Comparison of ENCODE assay signal across 26 cellular contexts in genomic region chr12:7448099-7448498, GRCh38. TPM values are rescaled to one million over a fixed set of nuclear protein-coding genes. Genes with fewer than 3 reads are reported as not detected.
DNase-seq lines count a peak whose midpoint lies in the region; ATAC-seq, FAIRE-seq and TF ChIP-seq lines count a peak whose summit lies in the region.
"Had no signal": no experiment of that assay in that cellular context is flagged by ENCODE, and none has a peak within 500 bp of the region (broad histone marks: within the 10 kb centered on the region; RNA-seq: fewer than 3 reads in every experiment).

No MANE protein-coding gene starts in this region.

- no peak overlapping the region for H3K4me3 ChIP-seq in HepG2 (replicated peaks in 1 of 3; ENCODE audit: insufficient read depth in 1 of 3, low read depth in 2 of 3, low read length in 3 of 3)
- H3K4me3 ChIP-seq in right lobe of liver, result no peak overlapping the region
- no peak overlapping the region for H3K4me3 ChIP-seq in K562
- H3K4me3 ChIP-seq: BLaER1, GM12878 had no signal

- BruUV-seq in HepG2 (replicated peaks; lab: Mats Ljungman, UMichigan), result no TSS peak
- BruUV-seq in K562 (replicated peaks; lab: Mats Ljungman, UMichigan), result no TSS peak

- H3K9me1 ChIP-seq in K562 (ENCODE audit: control insufficient read depth, insufficient read depth, low read length), result no peaks in the 10 kb centered on the region

- no peaks in the 10 kb centered on the region for H3K27me3 ChIP-seq in HepG2 (ENCODE audit: control insufficient read depth in 1 of 2, insufficient read depth in 2 of 2, low read length in 2 of 2)
- H3K27me3 ChIP-seq in right lobe of liver, result no peaks in the 10 kb centered on the region
- H3K27me3 ChIP-seq in K562 (ENCODE audit: control insufficient read depth in 2 of 2, insufficient read depth in 2 of 2, low read length in 2 of 2), result no peaks in the 10 kb centered on the region
- H3K27me3 ChIP-seq: BE2C, BLaER1 had no signal

- H3K4me2 ChIP-seq in HepG2 (ENCODE audit: low read depth, low read length), result no peak overlapping the region
- H3K4me2 ChIP-seq in K562 (ENCODE audit: insufficient read depth, low read length), result no peak overlapping the region

- TF ChIP-seq POLR2A in HepG2 (IDR thresholded peaks at IDR 0.05; ENCODE audit: insufficient read depth in 1 of 2, low read depth in 2 of 2, low read length in 2 of 2), result no peak
- TF ChIP-seq POLR2A in right lobe of liver (IDR thresholded peaks at IDR 0.05), result no peak
- TF ChIP-seq POLR2A in K562 (conservative IDR thresholded peaks at IDR 0.05), result no peak
- TF ChIP-seq POLR2A in GM12891 (IDR thresholded peaks at IDR 0.05; ENCODE audit: low read depth, low read length), result no peak

- DNase-seq in HepG2 (ENCODE audit: low spot score), result no peak
- no peak for DNase-seq in right lobe of liver
- DNase-seq in K562 (ENCODE audit: extremely low read depth in 1 of 4, low spot score in 3 of 4), result no peak
- no peak for DNase-seq in superior temporal gyrus (ENCODE audit: extremely low spot score)
- DNase-seq in GM12891 (ENCODE audit: insufficient read length, low spot score), result no peak
- DNase-seq: ACHN; BE2C; C1 segment of cervical spinal cord; CD4-positive, alpha-beta memory T cell; CD4-positive, CD25-positive, alpha-beta regulatory T cell; CD8-positive, alpha-beta memory T cell; COR-L47; DMS 273 treated with DMSO at 0.1 percent for 48 hours; DMS153; DMS53; DMS79; DND-41; EL; GDM1 had no signal

- intact Hi-C loops in HepG2 (cut with micrococcal nuclease; ENCODE audit: unreplicated experiment) (no loop called here), right lobe of liver (cut with DNase I) (no loop called here), K562 (cut with micrococcal nuclease) (no loop called here)

- TF ChIP-seq EP300 in HepG2 (IDR thresholded peaks at IDR 0.05; ENCODE audit: low read depth in 2 of 2, low read length in 2 of 2) (no peak), HepG2 (CRISPR knock-in tag; IDR thresholded peaks at IDR 0.05; ENCODE audit: borderline replicate concordance) (no peak), K562 (IDR thresholded peaks at IDR 0.05; ENCODE audit: low read length) (no peak)

- H3K9ac ChIP-seq in HepG2 (ENCODE audit: insufficient read depth, low read depth, low read length), result no peak overlapping the region
- no peak overlapping the region for H3K9ac ChIP-seq in K562 (ENCODE audit: insufficient read depth in 1 of 2, low read depth in 2 of 2, low read length in 2 of 2)
- H3K9ac ChIP-seq: BLaER1 had no signal

- 0% methylated on average over 1 of the region's 1 CpG for whole genome bisulfite sequencing in HepG2 (ENCODE audit: low lambda C conversion rate)
- 64% methylated on average over 1 of the region's 1 CpG for WGBS in right lobe of liver (ENCODE audit: insufficient coverage, low coverage, low lambda C conversion rate, missing lambda C conversion rate)
- 0% methylated on average over 1 of the region's 1 CpG for WGBS in K562 (ENCODE audit: insufficient coverage, low coverage, missing lambda C conversion rate)

- FAIRE-seq in HepG2 (lab: Jason Lieb, UNC) (no peak), K562 (lab: Jason Lieb, UNC) (no peak), GM12891 (lab: Jason Lieb, UNC) (no peak)
- FAIRE-seq: GM12878, GM19239 had no signal

- H3K36me3 ChIP-seq in HepG2 (replicated peaks in 1 of 2; ENCODE audit: control insufficient read depth in 1 of 2, insufficient read depth in 2 of 2, low read length in 2 of 2) (no peaks in the 10 kb centered on the region), right lobe of liver (no peaks in the 10 kb centered on the region), K562 (ENCODE audit: control insufficient read depth, insufficient read depth, low read length) (no peaks in the 10 kb centered on the region)
- H3K36me3 ChIP-seq: BE2C, BLaER1 had no signal

- no peaks in the 10 kb centered on the region for H3K4me1 ChIP-seq in HepG2 (ENCODE audit: insufficient read depth, low read length)
- no peaks in the 10 kb centered on the region for H3K4me1 ChIP-seq in right lobe of liver
- H3K4me1 ChIP-seq in K562 (replicated peaks in 1 of 2; ENCODE audit: control insufficient read depth in 2 of 2, insufficient read depth in 2 of 2, low read length in 2 of 2), result no peaks in the 10 kb centered on the region
- H3K4me1 ChIP-seq: BE2C, BLaER1 had no signal

- TF ChIP-seq CTCF in HepG2 (CRISPR knock-in tag; IDR thresholded peaks at IDR 0.05) (no peak), right lobe of liver (IDR thresholded peaks at IDR 0.05) (no peak), K562 (IDR thresholded peaks at IDR 0.05 in 2 of 3, conservative IDR thresholded peaks at IDR 0.05 in 1 of 3; ENCODE audit: insufficient read depth in 2 of 3, low read depth in 1 of 3, low read length in 3 of 3) (no peak)

- in situ Hi-C loops in HepG2 (cut with HindIII; ENCODE audit: extremely low pct_ligation_motif_present, low pct_unique_long_range_greater_than_20kb) (no loop called here), K562 (cut with MboI) (no loop called here)

- H3K79me2 ChIP-seq in HepG2 (ENCODE audit: insufficient read depth, low read length) (no peaks in the 10 kb centered on the region), K562 (ENCODE audit: control insufficient read depth, insufficient read depth, low read length) (no peaks in the 10 kb centered on the region)

- H3K27ac ChIP-seq in HepG2 (ENCODE audit: extremely low read length, insufficient read depth, low read length) (no peak overlapping the region), right lobe of liver (no peak overlapping the region), K562 (ENCODE audit: extremely low read depth, low read depth, low read length) (no peak overlapping the region)
- H3K27ac ChIP-seq: 22Rv1, BLaER1 had no signal

- POLR2A ChIA-PET in HepG2 (lab: Yijun Ruan, JAX) (no interaction called here), K562 (lab: Yijun Ruan, JAX) (no interaction called here)

- no peaks in the 10 kb centered on the region for H3K9me3 ChIP-seq in HepG2 (ENCODE audit: low read length)
- no peaks in the 10 kb centered on the region for H3K9me3 ChIP-seq in right lobe of liver
- no peaks in the 10 kb centered on the region for H3K9me3 ChIP-seq in K562 (replicated peaks; ENCODE audit: control insufficient read depth, insufficient read depth, low read depth, low read length)
- H3K9me3 ChIP-seq: BE2C, BLaER1 had no signal

- H4K20me1 ChIP-seq in HepG2 (ENCODE audit: insufficient read depth, low read length), result no peaks in the 10 kb centered on the region
- H4K20me1 ChIP-seq in K562 (replicated peaks; ENCODE audit: control insufficient read depth, insufficient read depth, low read length), result no peaks in the 10 kb centered on the region
- H4K20me1 ChIP-seq: BLaER1 had no signal

- ATAC-seq in HepG2 (no peak), right lobe of liver (no peak), K562 (no peak)
- ATAC-seq: GM12878 had no signal

- TF ChIP-seq RAD21 in HepG2 (CRISPR knock-in tag; IDR thresholded peaks at IDR 0.05) (no peak), K562 (CRISPR knock-in tag; conservative IDR thresholded peaks at IDR 0.05 in 1 of 2, IDR thresholded peaks at IDR 0.05 in 1 of 2) (no peak)

- no peak overlapping the region for H2AFZ ChIP-seq in HepG2 (ENCODE audit: low read length)
- H2AFZ ChIP-seq in K562 (ENCODE audit: low read depth, low read length), result no peak overlapping the region

- CTCF ChIA-PET in HepG2 (lab: Yijun Ruan, JAX; ENCODE audit: low intra/inter-chr PET ratio, low total read pairs), result no interaction called here
- CTCF ChIA-PET in K562 (lab: Yijun Ruan, JAX; ENCODE audit: low intra/inter-chr PET ratio), result no interaction called here

RNA-seq across cellular contexts. Expression of gene CD163L1, which starts 4.1 kb away (rescaled TPM):
- total RNA-seq in HepG2 (2016; rRNA removed; fragmentation: Illumina TruSeq; extraction: Trizol), result 6.8 and 9.4 TPM in 2 replicates
- total RNA-seq in HepG2 (2016; cell fraction: cytosol; rRNA removed; fragmentation: Illumina TruSeq; extraction: Trizol; ENCODE audit: low read depth), result 3.7 and 9.2 TPM in 2 replicates
- total RNA-seq in HepG2 (2016; cell fraction: insoluble cytoplasmic fraction; rRNA removed; fragmentation: Illumina TruSeq; extraction: Trizol), result 6.1 and 10.0 TPM in 2 replicates
- total RNA-seq in HepG2 (2016; cell fraction: membrane; rRNA removed; fragmentation: Illumina TruSeq; extraction: Trizol), result 4.9 and 6.9 TPM in 2 replicates
- 3.2 and 6.0 TPM in 2 replicates for total RNA-seq in HepG2 (2016; cell fraction: nucleus; rRNA removed; fragmentation: Illumina TruSeq; extraction: Trizol)
- 3.1 and 3.4 TPM in 2 replicates for polyA plus RNA-seq in HepG2 (2011; rRNA removed)
- 1.2 and 2.6 TPM in 2 replicates for polyA plus RNA-seq in HepG2 (2011; cell fraction: cytosol; rRNA removed)
- 1.7 and 1.8 TPM in 2 replicates for polyA plus RNA-seq in HepG2 (2011; cell fraction: nucleus; rRNA removed)
- polyA plus RNA-seq in HepG2 (2012), result 2.9 and 5.0 TPM in 2 replicates
- polyA plus RNA-seq in HepG2 (2016; cell fraction: cytosol; fragmentation: Illumina TruSeq; extraction: Trizol; ENCODE audit: low read depth), result 4.8 and 7.7 TPM in 2 replicates
- polyA plus RNA-seq in HepG2 (2016; cell fraction: insoluble cytoplasmic fraction; fragmentation: Illumina TruSeq; extraction: Trizol; ENCODE audit: low read depth), result 6.3 and 8.9 TPM in 2 replicates
- polyA plus RNA-seq in HepG2 (2016; cell fraction: membrane; fragmentation: Illumina TruSeq; extraction: Trizol; ENCODE audit: low read depth), result 2.7 and 4.6 TPM in 2 replicates
- 5.8 and 10.3 TPM in 2 replicates for polyA plus RNA-seq in HepG2 (2016; cell fraction: nucleus; fragmentation: Illumina TruSeq; extraction: Trizol; ENCODE audit: insufficient read depth, low read depth)
- polyA minus RNA-seq in HepG2 (2011; rRNA and poly(A)+ RNA removed; ENCODE audit: low replicate concordance), result 0.42 and 0.58 TPM in 2 replicates
- 0.62 and 0.89 TPM in 2 replicates for polyA minus RNA-seq in HepG2 (2011; cell fraction: cytosol; rRNA and poly(A)+ RNA removed)
- polyA minus RNA-seq in HepG2 (2011; cell fraction: nucleus; rRNA and poly(A)+ RNA removed), result 12.6 and 12.7 TPM in 2 replicates
- total RNA-seq in right lobe of liver, result 1 to 10 TPM in 4 of 6 experiments, under 1 TPM in 2; 0.26 to 4.8 (median 1.2) TPM
- total RNA-seq in K562 (2011; cell fraction: chromatin; rRNA removed; ENCODE audit: low replicate concordance), result 0.72 and 0.99 TPM in 2 replicates
- not detected in 2 replicates for total RNA-seq in K562 (2011; cell fraction: nucleolus; rRNA removed)
- total RNA-seq in K562 (2011; cell fraction: nucleoplasm; rRNA removed), result 0.51 TPM in 1 of 2 replicates, not detected in the other
- total RNA-seq in K562 (2014; rRNA removed), result 0.53 and 2.0 TPM in 2 replicates
- 2.1 and 3.2 TPM in 2 replicates for total RNA-seq in K562 (2014; rRNA removed; fragmentation: Illumina TruSeq; extraction: Trizol)
- total RNA-seq in K562 (2015; rRNA removed; fragmentation: Illumina TruSeq; extraction: Trizol), result 1.5 and 2.6 TPM in 2 replicates
- 1.2 and 1.3 TPM in 2 replicates for total RNA-seq in K562 (2021)
- 0.39 and 0.72 TPM in 2 replicates for polyA plus RNA-seq in K562 (2011; rRNA removed)
- 0.30 and 0.31 TPM in 2 replicates for polyA plus RNA-seq in K562 (2011; cell fraction: cytosol; rRNA removed)
- polyA plus RNA-seq in K562 (2011; cell fraction: nucleus; rRNA removed), result 0.16 and 2.0 TPM in 2 replicates
- polyA plus RNA-seq in K562 (2012), result 1.2 and 4.5 TPM in 2 replicates
- 1.1 and 1.5 TPM in 2 replicates for polyA plus RNA-seq in K562 (2014; fragmentation: Illumina TruSeq; extraction: Trizol)
- polyA plus RNA-seq in K562 (2014; fragmentation: Nextera tagmentation; extraction: Ambion mirVana), result 1 to 10 TPM; 5.1 to 9.2 TPM
- polyA plus RNA-seq in K562 (2014; rRNA removed), result 0.54 and 2.5 TPM in 2 replicates
- 1.5 and 3.8 TPM in 2 replicates for polyA minus RNA-seq in K562 (2011; rRNA and poly(A)+ RNA removed)
- not detected in 2 replicates for polyA minus RNA-seq in K562 (2011; cell fraction: cytosol; rRNA and poly(A)+ RNA removed)
- 2.1 TPM in 1 of 2 replicates, not detected in the other for polyA minus RNA-seq in K562 (2011; cell fraction: nucleus; rRNA and poly(A)+ RNA removed)
- polyA plus RNA-seq in GM12891 (2012; ENCODE audit: low read depth, missing spikeins), result not detected
- total RNA-seq: CD4-positive, CD25-positive, alpha-beta regulatory T cell; G401 had no signal
- polyA plus RNA-seq: CD4-positive, alpha-beta memory T cell; CD4-positive, CD25-positive, alpha-beta regulatory T cell; CD8-positive, alpha-beta memory T cell had no signal

RNA-seq across cellular contexts. Expression of gene CD163, which starts 55.5 kb away (rescaled TPM):
- not detected in 2 replicates for total RNA-seq in HepG2 (2016; rRNA removed; fragmentation: Illumina TruSeq; extraction: Trizol)
- total RNA-seq in HepG2 (2016; cell fraction: cytosol; rRNA removed; fragmentation: Illumina TruSeq; extraction: Trizol; ENCODE audit: low read depth), result not detected in 2 replicates
- not detected in 2 replicates for total RNA-seq in HepG2 (2016; cell fraction: insoluble cytoplasmic fraction; rRNA removed; fragmentation: Illumina TruSeq; extraction: Trizol)
- not detected in 2 replicates for total RNA-seq in HepG2 (2016; cell fraction: membrane; rRNA removed; fragmentation: Illumina TruSeq; extraction: Trizol)
- total RNA-seq in HepG2 (2016; cell fraction: nucleus; rRNA removed; fragmentation: Illumina TruSeq; extraction: Trizol), result not detected in 2 replicates
- not detected in 2 replicates for polyA plus RNA-seq in HepG2 (2011; rRNA removed)
- polyA plus RNA-seq in HepG2 (2011; cell fraction: cytosol; rRNA removed), result not detected in 2 replicates
- not detected in 2 replicates for polyA plus RNA-seq in HepG2 (2011; cell fraction: nucleus; rRNA removed)
- not detected in 2 replicates for polyA plus RNA-seq in HepG2 (2012)
- not detected in 2 replicates for polyA plus RNA-seq in HepG2 (2016; cell fraction: cytosol; fragmentation: Illumina TruSeq; extraction: Trizol; ENCODE audit: low read depth)
- polyA plus RNA-seq in HepG2 (2016; cell fraction: insoluble cytoplasmic fraction; fragmentation: Illumina TruSeq; extraction: Trizol; ENCODE audit: low read depth), result not detected in 2 replicates
- not detected in 2 replicates for polyA plus RNA-seq in HepG2 (2016; cell fraction: membrane; fragmentation: Illumina TruSeq; extraction: Trizol; ENCODE audit: low read depth)
- polyA plus RNA-seq in HepG2 (2016; cell fraction: nucleus; fragmentation: Illumina TruSeq; extraction: Trizol; ENCODE audit: insufficient read depth, low read depth), result not detected in 2 replicates
- not detected in 2 replicates for polyA minus RNA-seq in HepG2 (2011; rRNA and poly(A)+ RNA removed; ENCODE audit: low replicate concordance)
- not detected in 2 replicates for polyA minus RNA-seq in HepG2 (2011; cell fraction: cytosol; rRNA and poly(A)+ RNA removed)
- 0.37 TPM in 1 of 2 replicates, not detected in the other for polyA minus RNA-seq in HepG2 (2011; cell fraction: nucleus; rRNA and poly(A)+ RNA removed)
- total RNA-seq in right lobe of liver, result 100 to 1,000 TPM in 1 of 6 experiments, 10 to 100 TPM in 5; 47.4 to 120 (median 67.3) TPM
- not detected in 2 replicates for total RNA-seq in K562 (2011; cell fraction: chromatin; rRNA removed; ENCODE audit: low replicate concordance)
- total RNA-seq in K562 (2011; cell fraction: nucleolus; rRNA removed), result not detected in 2 replicates
- total RNA-seq in K562 (2011; cell fraction: nucleoplasm; rRNA removed), result not detected in 2 replicates
- not detected in 2 replicates for total RNA-seq in K562 (2014; rRNA removed)
- total RNA-seq in K562 (2014; rRNA removed; fragmentation: Illumina TruSeq; extraction: Trizol), result 0.03 TPM in 1 of 2 replicates, not detected in the other
- not detected in 2 replicates for total RNA-seq in K562 (2015; rRNA removed; fragmentation: Illumina TruSeq; extraction: Trizol)
- total RNA-seq in K562 (2021), result 0.51 and 0.62 TPM in 2 replicates
- polyA plus RNA-seq in K562 (2011; rRNA removed), result 0.04 TPM in 1 of 2 replicates, not detected in the other
- not detected in 2 replicates for polyA plus RNA-seq in K562 (2011; cell fraction: cytosol; rRNA removed)
- polyA plus RNA-seq in K562 (2011; cell fraction: nucleus; rRNA removed), result not detected in 2 replicates
- not detected in 2 replicates for polyA plus RNA-seq in K562 (2012)
- not detected in 2 replicates for polyA plus RNA-seq in K562 (2014; fragmentation: Illumina TruSeq; extraction: Trizol)
- not detected for polyA plus RNA-seq in K562 (2014; fragmentation: Nextera tagmentation; extraction: Ambion mirVana)
- polyA plus RNA-seq in K562 (2014; rRNA removed), result not detected in 2 replicates
- polyA minus RNA-seq in K562 (2011; rRNA and poly(A)+ RNA removed), result not detected in 2 replicates
- polyA minus RNA-seq in K562 (2011; cell fraction: cytosol; rRNA and poly(A)+ RNA removed), result not detected in 2 replicates
- polyA minus RNA-seq in K562 (2011; cell fraction: nucleus; rRNA and poly(A)+ RNA removed), result not detected in 2 replicates
- not detected for polyA plus RNA-seq in GM12891 (2012; ENCODE audit: low read depth, missing spikeins)
- total RNA-seq: A172; CD4-positive, CD25-positive, alpha-beta regulatory T cell; G401 had no signal
- polyA plus RNA-seq: AG04450; CD4-positive, alpha-beta memory T cell; CD8-positive, alpha-beta memory T cell; GM12878 had no signal

Comparison
In these comparisons a context has a peak if more than half of its experiments do, and no peak if none do; other contexts are left out.
1. RNA of gene CD163, which starts 55.5 kb away (total RNA-seq): 47.4 to 120 TPM in right lobe of liver; not detected in HepG2 and 0.03 to 0.62 TPM in K562; every median in the first group is over 10 times any median in the second.
2. Of the 241 proteins assayed by ChIP-seq in both HepG2 and K562: peak only in HepG2: MAFF and MAFK; only in K562: MAFG; in both: none; in neither: 238.